11 cellular contexts compared by ENCODE assay signal in genomic region chr10:114402871-114403544, GRCh38. TPM values are rescaled to one million over a fixed set of nuclear protein-coding genes. Genes with fewer than 3 reads are reported as not detected.
DNase-seq lines count a peak whose midpoint lies in the region; ATAC-seq and TF ChIP-seq lines count a peak whose summit lies in the region.
"Had no signal": no experiment of that assay in that cellular context is flagged by ENCODE, and none has a peak within 500 bp of the region (broad histone marks: within the 10 kb centered on the region; RNA-seq: fewer than 3 reads in every experiment).

No MANE protein-coding gene starts in this region.

- TF ChIP-seq CTCF in heart left ventricle (IDR thresholded peaks at IDR 0.05) (no peak), epithelial cell of esophagus (IDR thresholded peaks at IDR 0.05; ENCODE audit: insufficient read depth, low read depth, low read length, missing control alignments) (no peak)

- peaks cover 0 to 39% (median 5%) of the 10 kb centered on the region in 9 donors for H3K27me3 ChIP-seq in heart left ventricle
- H3K27me3 ChIP-seq in naive thymus-derived CD4-positive, alpha-beta T cell (ENCODE audit: control insufficient read depth in 2 of 2, insufficient read depth in 2 of 2, low read length in 2 of 2), result no peaks in the 10 kb centered on the region

- CTCF ChIA-PET in naive thymus-derived CD4-positive, alpha-beta T cell (lab: Charles Lee), result no interaction called here

- peaks cover 0 to 2% (median 0%) of the 10 kb centered on the region in 12 donors for H3K9me3 ChIP-seq in heart left ventricle
- no peaks in the 10 kb centered on the region for H3K9me3 ChIP-seq in naive thymus-derived CD4-positive, alpha-beta T cell (ENCODE audit: control insufficient read depth in 2 of 3, low read length in 3 of 3)

- peaks cover 4 to 71% (median 29%) of the 10 kb centered on the region in 12 donors for H3K4me1 ChIP-seq in heart left ventricle
- no peaks in the 10 kb centered on the region for H3K4me1 ChIP-seq in naive thymus-derived CD4-positive, alpha-beta T cell (ENCODE audit: control insufficient read depth in 2 of 2, insufficient read depth in 2 of 2, low read length in 2 of 2)

- DNase-seq in heart left ventricle (no peak), cardiac septum (ENCODE audit: low spot score) (no peak), epithelial cell of esophagus (ENCODE audit: low read depth) (peak; percentile 39), foreskin melanocyte (no peak)
- no peak for DNase-seq in naive thymus-derived CD4-positive, alpha-beta T cell
- DNase-seq: CD4-positive, CD25-positive, alpha-beta regulatory T cell; NCI-H748 treated with DMSO at 0.1 percent for 48 hours had no signal

- peaks cover 0 to 10% (median 0%) of the 10 kb centered on the region in 5 donors for H3K36me3 Mint-ChIP-seq in naive thymus-derived CD4-positive, alpha-beta T cell

- POLR2A ChIA-PET in naive thymus-derived CD4-positive, alpha-beta T cell (lab: Charles Lee), result no interaction called here

- WGBS in heart left ventricle, 4 donors, result 27 to 30% (median 28%) methylated on average over 17 of the region's 17 CpGs

- intact Hi-C loops in heart left ventricle (cut with DNase I), result loop anchor here in 5 of 10 donors (5.0 to 10.0 kb wide), 5 partner anchors 66 to 101 kb away; no protein-coding TSS in a partner anchor
- intact Hi-C loops in cardiac septum (cut with DNase I), result loop anchor here (5.0 to 10.0 kb wide), 2 partner anchors 71 to 98 kb away; no protein-coding TSS in a partner anchor
- intact Hi-C loops in naive thymus-derived CD4-positive, alpha-beta T cell (cut with micrococcal nuclease), result no loop called here

- peaks cover 7 to 17% (median 10%) of the 10 kb centered on the region in 7 donors for H3K4me1 Mint-ChIP-seq in naive thymus-derived CD4-positive, alpha-beta T cell

- H3K27ac Mint-ChIP-seq in naive thymus-derived CD4-positive, alpha-beta T cell, result no peak overlapping the region
- H3K27ac Mint-ChIP-seq: activated naive CD4-positive, alpha-beta T cell treated with anti-CD3 and anti-CD28 coated beads, Interleukin-2, amount 50 U/mL, for 72 hours; CD4-positive, CD25-positive, alpha-beta regulatory T cell had no signal

- no peak for TF ChIP-seq POLR2A in heart left ventricle (IDR thresholded peaks at IDR 0.05)

- peaks cover 62 to 82% (median 74%) of the 10 kb centered on the region in 5 donors for H3K27me3 Mint-ChIP-seq in naive thymus-derived CD4-positive, alpha-beta T cell

- ATAC-seq in heart left ventricle, result peak in 1 of 4 donors; percentile 16
- no peak for ATAC-seq in naive thymus-derived CD4-positive, alpha-beta T cell
- ATAC-seq in HG02759 (IDR thresholded peaks at IDR 0.05; ENCODE audit: unreplicated experiment), result no peak
- ATAC-seq in HG02571 (IDR thresholded peaks at IDR 0.05; ENCODE audit: unreplicated experiment), result no peak
- no peak for ATAC-seq in HG02973 (IDR thresholded peaks at IDR 0.05; ENCODE audit: unreplicated experiment)

- peaks cover 0 to 5% (median 3%) of the 10 kb centered on the region in 11 donors for H3K9me3 Mint-ChIP-seq in naive thymus-derived CD4-positive, alpha-beta T cell

- H3K36me3 ChIP-seq in heart left ventricle, result no peaks in the 10 kb centered on the region
- no peaks in the 10 kb centered on the region for H3K36me3 ChIP-seq in naive thymus-derived CD4-positive, alpha-beta T cell (ENCODE audit: control insufficient read depth in 2 of 3, insufficient read depth in 3 of 3, low read length in 3 of 3)

- H3K4me3 ChIP-seq in heart left ventricle (peak overlapping the region; percentile 52 to 71 (median 61)), epithelial cell of esophagus (ENCODE audit: low read length) (peak overlapping the region; percentile 61)
- H3K4me3 ChIP-seq in naive thymus-derived CD4-positive, alpha-beta T cell (ENCODE audit: low read length), result no peak overlapping the region

- H3K27ac ChIP-seq in heart left ventricle, result peak overlapping the region; percentile 37 to 76 (median 68)
- no peak overlapping the region for H3K27ac ChIP-seq in naive thymus-derived CD4-positive, alpha-beta T cell (ENCODE audit: low read depth, low read length)

- H3K4me3 Mint-ChIP-seq in naive thymus-derived CD4-positive, alpha-beta T cell, result peak overlapping the region in 8 of 10 donors; percentile 31 to 69 (median 49)

RNA-seq across cellular contexts. Expression of gene AFAP1L2, which starts 1.3 kb away (rescaled TPM):
- total RNA-seq in heart left ventricle (1 to 10 TPM; 2.8 to 8.2 (median 5.0) TPM), cardiac septum (3.9 TPM)
- polyA plus RNA-seq in heart left ventricle, result 1 to 10 TPM; 2.8 to 3.0 TPM
- total RNA-seq in naive thymus-derived CD4-positive, alpha-beta T cell, result 1 to 10 TPM in 3 of 5 experiments, under 1 TPM in 2; 0.56 to 3.0 (median 1.5) TPM
- 1 to 10 TPM in 1 of 2 donors, under 1 TPM in 1; 0.66 to 1.6 TPM for polyA plus RNA-seq in naive thymus-derived CD4-positive, alpha-beta T cell
